In the genomic region with DNA sequence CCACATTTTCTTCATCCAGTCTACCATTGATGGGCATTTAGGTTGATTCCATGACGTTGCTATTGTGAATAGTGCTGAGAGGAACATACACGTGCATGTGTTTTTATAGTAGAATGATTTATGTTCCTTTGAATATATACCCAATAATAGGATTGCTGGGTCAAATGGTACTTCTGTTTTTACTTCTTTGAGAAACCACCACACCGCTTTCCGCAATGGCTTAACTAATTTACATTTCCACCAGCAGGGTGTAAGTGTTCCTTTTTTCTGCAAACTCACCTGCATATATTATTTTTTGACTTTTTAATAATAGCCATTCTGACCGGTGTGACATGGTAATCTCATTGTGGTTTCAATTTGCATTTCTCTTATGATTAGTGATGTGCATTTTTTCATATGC, we compare ENCODE assay signal across 19 cellular contexts.
DNase-seq lines count a peak whose midpoint lies in the region; ATAC-seq and TF ChIP-seq lines count a peak whose summit lies in the region.
"Had no signal": no experiment of that assay in that cellular context is flagged by ENCODE, and none has a peak within 500 bp of the region (broad histone marks: within the 10 kb centered on the region; RNA-seq: fewer than 3 reads in every experiment).

No MANE protein-coding gene starts in this region.

- intact Hi-C loops in naive thymus-derived CD4-positive, alpha-beta T cell (cut with micrococcal nuclease): no loop called here

- peaks cover 0 to 27% (median 10%) of the 10 kb centered on the region in 5 donors for H3K36me3 Mint-ChIP-seq in naive thymus-derived CD4-positive, alpha-beta T cell

- H3K4me1 Mint-ChIP-seq in naive thymus-derived CD4-positive, alpha-beta T cell: peaks cover 0 to 1% (median 0%) of the 10 kb centered on the region in 7 donors
- H3K4me1 Mint-ChIP-seq: nephron had no signal

- POLR2A ChIA-PET in naive thymus-derived CD4-positive, alpha-beta T cell (lab: Charles Lee): no interaction called here

- CTCF ChIA-PET in naive thymus-derived CD4-positive, alpha-beta T cell (lab: Charles Lee): no interaction called here

- H3K9ac ChIP-seq in SU-DHL-6 (ENCODE audit: low read length): no peak overlapping the region
- H3K9ac ChIP-seq: BLaER1 treated with 17β-estradiol and CSF1 and Interleukin-3, amounts not matched to agents 10 nM and 100 nM had no signal

- H3F3A ChIP-seq in SU-DHL-6 (ENCODE audit: insufficient read depth): peaks cover 5% of the 10 kb centered on the region

- no peaks in the 10 kb centered on the region for H3K27me3 ChIP-seq in SU-DHL-6 (ENCODE audit: low read length)
- H3K27me3 ChIP-seq in naive thymus-derived CD4-positive, alpha-beta T cell (ENCODE audit: control insufficient read depth in 2 of 2, insufficient read depth in 2 of 2, low read length in 2 of 2): no peaks in the 10 kb centered on the region
- H3K27me3 ChIP-seq: BLaER1 treated with 17β-estradiol and CSF1 and Interleukin-3, amounts not matched to agents 10 nM and 100 nM; gastroesophageal sphincter; MG63 had no signal

- no peaks in the 10 kb centered on the region for H3K4me1 ChIP-seq in naive thymus-derived CD4-positive, alpha-beta T cell (ENCODE audit: control insufficient read depth in 2 of 2, insufficient read depth in 2 of 2, low read length in 2 of 2)
- H3K4me1 ChIP-seq: BLaER1 treated with 17β-estradiol and CSF1 and Interleukin-3, amounts not matched to agents 10 nM and 100 nM; gastroesophageal sphincter had no signal

- H3K27ac ChIP-seq in SU-DHL-6 (ENCODE audit: low read depth, low read length): peak overlapping the region; percentile 66
- no peak overlapping the region for H3K27ac ChIP-seq in naive thymus-derived CD4-positive, alpha-beta T cell (ENCODE audit: low read depth, low read length)
- H3K27ac ChIP-seq: BLaER1 treated with 17β-estradiol and CSF1 and Interleukin-3, amounts not matched to agents 10 nM and 100 nM; gastroesophageal sphincter had no signal

- H3K4me3 Mint-ChIP-seq in naive thymus-derived CD4-positive, alpha-beta T cell: no peak overlapping the region
- H3K4me3 Mint-ChIP-seq: nephron; T-helper 1 cell treated with Interleukin-12 subunit alpha and Interleukin-12 subunit beta and Interleukin-4 antibody, amounts not matched to agents 30 μg/mL and 1 μg/mL, for 36 hours had no signal

- DNase-seq in stimulated activated naive CD4-positive, alpha-beta T cell (lab: John Stamatoyannopoulos, UW): no peak
- DNase-seq in naive thymus-derived CD4-positive, alpha-beta T cell: no peak
- DNase-seq in omental fat pad (ENCODE audit: low spot score): no peak
- DNase-seq: activated CD4-positive, alpha-beta T cell treated with anti-CD3 and anti-CD28 coated beads, Interleukin-2, amount 50 U/mL, for 4 hours; left cardiac atrium; MG63; NCI-H2171; PC-3; substantia nigra had no signal

- no peaks in the 10 kb centered on the region for H3K79me2 ChIP-seq in SU-DHL-6 (ENCODE audit: insufficient read depth, low read length)

- no peak overlapping the region for H3K4me3 ChIP-seq in SU-DHL-6 (ENCODE audit: insufficient read depth, low read length, poor library complexity, severe bottlenecking)
- no peak overlapping the region for H3K4me3 ChIP-seq in naive thymus-derived CD4-positive, alpha-beta T cell (ENCODE audit: low read length)
- H3K4me3 ChIP-seq: BLaER1 treated with 17β-estradiol and CSF1 and Interleukin-3, amounts not matched to agents 10 nM and 100 nM; gastroesophageal sphincter; MG63 had no signal

- peaks cover 0 to 2% (median 0%) of the 10 kb centered on the region in 11 donors for H3K9me3 Mint-ChIP-seq in naive thymus-derived CD4-positive, alpha-beta T cell
- H3K9me3 Mint-ChIP-seq: activated T-helper 2 cell treated with anti-CD3 and anti-CD28 coated beads, Interferon-gamma antibody, Interleukin-2, Interleukin-4, amounts not matched to agents 10 μg/mL and 5 μg/mL and 100 μg/mL, durations not matched to agents 14 hours and 24 hours and 36 hours; T-helper 1 cell treated with Interleukin-12 subunit alpha and Interleukin-12 subunit beta and Interleukin-4 antibody, amounts not matched to agents 30 μg/mL and 1 μg/mL, for 36 hours had no signal

- no peaks in the 10 kb centered on the region for H4K20me1 ChIP-seq in SU-DHL-6 (ENCODE audit: low read depth, low read length)
- H4K20me1 ChIP-seq: BLaER1 treated with 17β-estradiol and CSF1 and Interleukin-3, amounts not matched to agents 10 nM and 100 nM had no signal

- no peaks in the 10 kb centered on the region for H3K9me2 ChIP-seq in SU-DHL-6 (replicated peaks; ENCODE audit: insufficient read depth, low read length)

- ATAC-seq in GM18858 (IDR thresholded peaks at IDR 0.05; ENCODE audit: unreplicated experiment): peak; percentile 68
- peak; percentile 78 for ATAC-seq in GM21423 (IDR thresholded peaks at IDR 0.05; ENCODE audit: unreplicated experiment)
- peak; percentile 72 for ATAC-seq in HG03039 (IDR thresholded peaks at IDR 0.05; ENCODE audit: unreplicated experiment)
- no peak for ATAC-seq in SK-N-SH treated with all-trans-retinoic acid at 6 μM for 48 hours
- ATAC-seq in naive thymus-derived CD4-positive, alpha-beta T cell: no peak
- no peak for ATAC-seq in omental fat pad (ENCODE audit: low FRiP score)
- ATAC-seq: gastroesophageal sphincter, left cardiac atrium, PC-3 had no signal

- no peaks in the 10 kb centered on the region for H3K27me3 Mint-ChIP-seq in naive thymus-derived CD4-positive, alpha-beta T cell

- H3K9me3 ChIP-seq in SU-DHL-6 (ENCODE audit: insufficient read depth, low read length): peaks cover 15% of the 10 kb centered on the region; the same call in 1 of the 2 replicates
- no peaks in the 10 kb centered on the region for H3K9me3 ChIP-seq in naive thymus-derived CD4-positive, alpha-beta T cell (ENCODE audit: control insufficient read depth in 2 of 3, low read length in 3 of 3)
- H3K9me3 ChIP-seq: gastroesophageal sphincter, MG63 had no signal

- TF ChIP-seq CTCF in SU-DHL-6 (IDR thresholded peaks at IDR 0.05; ENCODE audit: insufficient read depth, low read length, poor library complexity, severe bottlenecking) (no peak), omental fat pad (IDR thresholded peaks at IDR 0.05) (no peak)

- no peak overlapping the region for H2AFZ ChIP-seq in SU-DHL-6 (ENCODE audit: low read depth, low read length, severe bottlenecking)

- H3K36me3 ChIP-seq in SU-DHL-6 (ENCODE audit: low read length): 0 out of 2 replicates have a peak, but pooled peaks cover 7% of the 10 kb centered on the region
- no peaks in the 10 kb centered on the region for H3K36me3 ChIP-seq in naive thymus-derived CD4-positive, alpha-beta T cell (ENCODE audit: control insufficient read depth in 2 of 3, insufficient read depth in 3 of 3, low read length in 3 of 3)
- H3K36me3 ChIP-seq: BLaER1 treated with 17β-estradiol and CSF1 and Interleukin-3, amounts not matched to agents 10 nM and 100 nM; MG63 had no signal

- no peak overlapping the region for H3K27ac Mint-ChIP-seq in naive thymus-derived CD4-positive, alpha-beta T cell
- H3K27ac Mint-ChIP-seq: activated T-helper 2 cell treated with anti-CD3 and anti-CD28 coated beads, Interferon-gamma antibody, Interleukin-2, Interleukin-4, amounts not matched to agents 10 μg/mL and 5 μg/mL and 100 μg/mL, durations not matched to agents 14 hours and 24 hours and 36 hours; nephron; T-helper 1 cell treated with Interleukin-12 subunit alpha and Interleukin-12 subunit beta and Interleukin-4 antibody, amounts not matched to agents 30 μg/mL and 1 μg/mL, for 36 hours had no signal

- H3K4me2 ChIP-seq in SU-DHL-6 (ENCODE audit: low read depth, low read length, poor library complexity, severe bottlenecking): no peak overlapping the region
- H3K4me2 ChIP-seq: BLaER1 treated with 17β-estradiol and CSF1 and Interleukin-3, amounts not matched to agents 10 nM and 100 nM had no signal

TF ChIP-seq in SK-N-SH treated with all-trans-retinoic acid at 6 μM for 48 hours, 23 proteins besides CTCF, POLR2A, EP300 and RAD21:
- TF ChIP-seq ESRRG (CRISPR knock-in tag; IDR thresholded peaks at IDR 0.05) (no peak), BACH2 (CRISPR knock-in tag; IDR thresholded peaks at IDR 0.05; ENCODE audit: borderline replicate concordance) (no peak)

Comparison
In these comparisons a context has a peak if more than half of its experiments do, and no peak if none do; other contexts are left out.
1. ATAC-seq: peak in GM18858 (single experiment), GM21423 (single experiment) and HG03039 (single experiment); none in SK-N-SH treated with all-trans-retinoic acid at 6 μM for 48 hours (single experiment), naive thymus-derived CD4-positive, alpha-beta T cell (single experiment) and omental fat pad (single experiment).